Comparison of ENCODE assay signal across 1 cellular context in the genomic region with DNA sequence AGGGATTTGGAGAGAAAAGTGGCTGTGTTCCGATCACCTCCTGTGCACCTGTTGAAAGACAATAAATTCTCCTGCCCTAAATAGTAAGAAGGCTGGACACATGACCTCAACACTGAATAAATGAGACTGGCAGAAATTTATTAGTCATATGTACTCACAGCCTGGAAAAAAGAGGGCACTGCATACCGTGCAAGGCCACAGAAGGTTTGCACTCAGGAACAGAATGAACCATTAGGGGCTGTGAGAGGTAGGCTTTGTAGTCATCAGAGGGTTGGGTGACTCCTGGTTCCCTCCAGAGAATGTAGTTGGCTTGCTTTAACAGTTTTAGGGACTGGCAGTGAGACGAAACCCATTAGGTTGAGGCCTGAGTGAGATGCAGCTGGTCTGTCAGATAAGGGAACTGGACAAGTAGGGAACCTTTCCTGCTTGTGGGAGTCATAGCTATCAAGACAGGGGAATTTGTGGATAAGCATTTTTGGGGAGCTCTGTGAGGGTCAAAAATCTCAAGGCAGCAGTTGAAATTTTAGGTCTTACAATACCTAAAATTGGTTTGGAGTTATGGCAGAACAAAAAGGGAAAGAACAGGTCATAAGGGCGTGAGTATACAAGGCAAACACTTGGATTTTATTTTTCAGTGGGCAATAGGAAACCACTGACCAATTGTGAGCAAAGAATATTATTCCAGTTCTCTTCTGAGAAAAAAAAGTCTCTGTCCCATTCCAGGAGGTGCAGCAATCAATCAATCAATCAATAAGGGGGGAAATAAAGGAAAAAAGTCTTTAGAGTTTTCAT.
TF ChIP-seq lines count a peak whose summit lies in the region.

No MANE protein-coding gene starts in this region.

TF ChIP-seq in K562, 482 proteins besides CTCF, POLR2A, EP300 and RAD21 (continued from another document and continues in another):
- TF ChIP-seq RREB1 (CRISPR knock-in tag; IDR thresholded peaks at IDR 0.05), result no peak
- TF ChIP-seq MCM2 (IDR thresholded peaks at IDR 0.05; ENCODE audit: low read depth), result no peak
- TF ChIP-seq RUNX1 (IDR thresholded peaks at IDR 0.05; ENCODE audit: low read depth), result peak; percentile 91
- TF ChIP-seq KAT8 (IDR thresholded peaks at IDR 0.05; ENCODE audit: low read depth), result no peak
- peak; percentile 96; the same call in 1 of the 2 replicates for TF ChIP-seq ARID3A (IDR thresholded peaks at IDR 0.05; ENCODE audit: borderline replicate concordance, low read depth, low read length)
- TF ChIP-seq, protein P1, sequence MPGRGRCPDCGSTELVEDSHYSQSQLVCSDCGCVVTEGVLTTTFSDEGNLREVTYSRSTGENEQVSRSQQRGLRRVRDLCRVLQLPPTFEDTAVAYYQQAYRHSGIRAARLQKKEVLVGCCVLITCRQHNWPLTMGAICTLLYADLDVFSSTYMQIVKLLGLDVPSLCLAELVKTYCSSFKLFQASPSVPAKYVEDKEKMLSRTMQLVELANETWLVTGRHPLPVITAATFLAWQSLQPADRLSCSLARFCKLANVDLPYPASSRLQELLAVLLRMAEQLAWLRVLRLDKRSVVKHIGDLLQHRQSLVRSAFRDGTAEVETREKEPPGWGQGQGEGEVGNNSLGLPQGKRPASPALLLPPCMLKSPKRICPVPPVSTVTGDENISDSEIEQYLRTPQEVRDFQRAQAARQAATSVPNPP (IDR thresholded peaks at IDR 0.05; ENCODE audit: borderline replicate concordance, insufficient read depth, insufficient read length), result no peak
- no peak for TF ChIP-seq SRSF9 (IDR thresholded peaks at IDR 0.05; ENCODE audit: borderline replicate concordance, low read depth, low read length)
- peak; percentile 98 for TF ChIP-seq SMARCE1 (IDR thresholded peaks at IDR 0.05)
- TF ChIP-seq E4F1 (CRISPR knock-in tag; IDR thresholded peaks at IDR 0.05; ENCODE audit: borderline replicate concordance), result no peak
- no peak; the same call in 1 of the 2 replicates for TF ChIP-seq ERF (CRISPR knock-in tag; IDR thresholded peaks at IDR 0.05)
- TF ChIP-seq MIER1 (IDR thresholded peaks at IDR 0.05; ENCODE audit: low read depth), result no peak
- peak; percentile 98 for TF ChIP-seq TCF3 (CRISPR knock-in tag; IDR thresholded peaks at IDR 0.05)
- peak; percentile 27; the same call in 1 of the 2 replicates for TF ChIP-seq L3MBTL2 (IDR thresholded peaks at IDR 0.05)
- TF ChIP-seq POLR2AphosphoS5 (IDR thresholded peaks at IDR 0.05; ENCODE audit: control insufficient read depth, insufficient read depth, low read depth, low read length), result peak; percentile 95
- TF ChIP-seq ZNF75A (CRISPR knock-in tag; IDR thresholded peaks at IDR 0.05), result no peak
- no peak for TF ChIP-seq ZBTB7A (IDR thresholded peaks at IDR 0.05; ENCODE audit: borderline replicate concordance, control insufficient read depth, low read depth, low read length)
- TF ChIP-seq MAFF (IDR thresholded peaks at IDR 0.05; ENCODE audit: low read length), result peak; percentile 53; the same call in 1 of the 2 replicates
- TF ChIP-seq ELF2 (CRISPR knock-in tag; IDR thresholded peaks at IDR 0.05), result no peak
- peak; percentile 95 for TF ChIP-seq NCOR1 (IDR thresholded peaks at IDR 0.05)
- peak; percentile 72; the same call in 1 of the 2 replicates for TF ChIP-seq PREB (CRISPR knock-in tag; IDR thresholded peaks at IDR 0.05)
- TF ChIP-seq, protein P2, sequence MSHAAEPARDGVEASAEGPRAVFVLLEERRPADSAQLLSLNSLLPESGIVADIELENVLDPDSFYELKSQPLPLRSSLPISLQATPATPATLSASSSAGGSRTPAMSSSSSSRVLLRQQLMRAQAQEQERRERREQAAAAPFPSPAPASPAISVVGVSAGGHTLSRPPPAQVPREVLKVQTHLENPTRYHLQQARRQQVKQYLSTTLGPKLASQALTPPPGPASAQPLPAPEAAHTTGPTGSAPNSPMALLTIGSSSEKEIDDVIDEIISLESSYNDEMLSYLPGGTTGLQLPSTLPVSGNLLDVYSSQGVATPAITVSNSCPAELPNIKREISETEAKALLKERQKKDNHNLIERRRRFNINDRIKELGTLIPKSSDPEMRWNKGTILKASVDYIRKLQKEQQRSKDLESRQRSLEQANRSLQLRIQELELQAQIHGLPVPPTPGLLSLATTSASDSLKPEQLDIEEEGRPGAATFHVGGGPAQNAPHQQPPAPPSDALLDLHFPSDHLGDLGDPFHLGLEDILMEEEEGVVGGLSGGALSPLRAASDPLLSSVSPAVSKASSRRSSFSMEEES (CRISPR knock-in tag; IDR thresholded peaks at IDR 0.05), result no peak
- TF ChIP-seq EP400 (IDR thresholded peaks at IDR 0.05), result peak; percentile 5; the same call in 1 of the 2 replicates
- TF ChIP-seq CHD4 (IDR thresholded peaks at IDR 0.05; ENCODE audit: insufficient read depth, insufficient replicate concordance, low read depth, low read length, poor library complexity, severe bottlenecking), result no peak
- TF ChIP-seq TCF7 (IDR thresholded peaks at IDR 0.05; ENCODE audit: borderline replicate concordance), result 0 out of 2 replicates have a peak, but pooled peaks have one; percentile 28
- TF ChIP-seq ZNF232 (CRISPR knock-in tag; IDR thresholded peaks at IDR 0.05), result no peak
- TF ChIP-seq CBX5 (IDR thresholded peaks at IDR 0.05; ENCODE audit: borderline replicate concordance, low read depth), result peak; percentile 70; the same call in 1 of the 2 replicates
- peak; percentile 79 for TF ChIP-seq PKNOX1 (IDR thresholded peaks at IDR 0.05)
- TF ChIP-seq TEAD2 (tag; IDR thresholded peaks at IDR 0.05), result no peak
- peak in 1 of 2 experiments; percentile 78; a peak in 1 of 4 replicates for TF ChIP-seq NONO (IDR thresholded peaks at IDR 0.05; ENCODE audit: low read depth in 2 of 2, low read length in 1 of 2)
- TF ChIP-seq NFIC (IDR thresholded peaks at IDR 0.05), result peak; percentile 88
- TF ChIP-seq U2AF1 (optimal IDR thresholded peaks at IDR 0.05; ENCODE audit: low read depth, low read length), result no peak
- no peak; the same call in 1 of the 2 replicates for TF ChIP-seq USF1 (CRISPR knock-in tag; IDR thresholded peaks at IDR 0.05)
- TF ChIP-seq, protein P3, sequence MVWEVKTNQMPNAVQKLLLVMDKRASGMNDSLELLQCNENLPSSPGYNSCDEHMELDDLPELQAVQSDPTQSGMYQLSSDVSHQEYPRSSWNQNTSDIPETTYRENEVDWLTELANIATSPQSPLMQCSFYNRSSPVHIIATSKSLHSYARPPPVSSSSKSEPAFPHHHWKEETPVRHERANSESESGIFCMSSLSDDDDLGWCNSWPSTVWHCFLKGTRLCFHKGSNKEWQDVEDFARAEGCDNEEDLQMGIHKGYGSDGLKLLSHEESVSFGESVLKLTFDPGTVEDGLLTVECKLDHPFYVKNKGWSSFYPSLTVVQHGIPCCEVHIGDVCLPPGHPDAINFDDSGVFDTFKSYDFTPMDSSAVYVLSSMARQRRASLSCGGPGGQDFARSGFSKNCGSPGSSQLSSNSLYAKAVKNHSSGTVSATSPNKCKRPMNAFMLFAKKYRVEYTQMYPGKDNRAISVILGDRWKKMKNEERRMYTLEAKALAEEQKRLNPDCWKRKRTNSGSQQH (CRISPR knock-in tag; IDR thresholded peaks at IDR 0.05), result 0 out of 2 replicates have a peak, but pooled peaks have one; percentile 59
- peak; percentile 61; the same call in 1 of the 2 replicates for TF ChIP-seq POLR2AphosphoS2 (IDR thresholded peaks at IDR 0.05; ENCODE audit: low read length)
- TF ChIP-seq, protein P4, sequence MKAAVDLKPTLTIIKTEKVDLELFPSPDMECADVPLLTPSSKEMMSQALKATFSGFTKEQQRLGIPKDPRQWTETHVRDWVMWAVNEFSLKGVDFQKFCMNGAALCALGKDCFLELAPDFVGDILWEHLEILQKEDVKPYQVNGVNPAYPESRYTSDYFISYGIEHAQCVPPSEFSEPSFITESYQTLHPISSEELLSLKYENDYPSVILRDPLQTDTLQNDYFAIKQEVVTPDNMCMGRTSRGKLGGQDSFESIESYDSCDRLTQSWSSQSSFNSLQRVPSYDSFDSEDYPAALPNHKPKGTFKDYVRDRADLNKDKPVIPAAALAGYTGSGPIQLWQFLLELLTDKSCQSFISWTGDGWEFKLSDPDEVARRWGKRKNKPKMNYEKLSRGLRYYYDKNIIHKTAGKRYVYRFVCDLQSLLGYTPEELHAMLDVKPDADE (conservative IDR thresholded peaks at IDR 0.05; ENCODE audit: control insufficient read depth, low read depth, low read length), result no peak
